24 cellular contexts compared by ENCODE assay signal in the genomic region with DNA sequence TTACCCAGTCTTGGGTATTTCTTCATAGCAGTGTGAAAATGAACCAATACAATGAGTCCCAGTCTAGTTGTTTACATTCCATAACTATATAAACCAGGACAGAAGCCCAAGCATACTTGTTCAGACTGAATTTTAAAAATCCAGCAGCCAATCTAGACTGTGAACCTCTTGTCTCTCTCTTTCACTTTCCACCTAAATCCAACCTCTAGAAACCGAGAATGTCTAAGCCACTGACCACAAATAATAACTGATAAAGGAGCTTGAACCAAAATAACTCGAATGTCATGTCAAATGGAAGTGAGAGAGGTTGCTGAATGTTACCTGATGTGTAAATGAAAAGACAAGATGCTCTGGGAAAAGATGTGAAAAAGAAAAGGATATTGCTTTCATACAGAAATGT.
"Had no signal": no experiment of that assay in that cellular context is flagged by ENCODE, and none has a peak within 500 bp of the region (broad histone marks: within the 10 kb centered on the region; RNA-seq: fewer than 3 reads in every experiment).

No MANE protein-coding gene starts in this region.

- ATAC-seq: activated T-helper 17 cell treated with anti-CD3 and anti-CD28 coated beads, Interleukin-2, amount 50 U/mL, for 72 hours; T-helper 17 cell; WTC11 had no signal

- H3K4me1 Mint-ChIP-seq: activated CD4-positive, alpha-beta T cell treated with anti-CD3 and anti-CD28 coated beads, Interleukin-2, amount 10 ng/mL, durations not matched to agents 7 days and 5 days; activated T-helper 17 cell treated with anti-CD3 and anti-CD28 coated beads, Interleukin-2, amount 50 U/mL, for 72 hours; T-helper 17 cell had no signal

- H3K27me3 Mint-ChIP-seq: activated CD4-positive, alpha-beta memory T cell treated with anti-CD3 and anti-CD28 coated beads for 36 hours; activated CD4-positive, alpha-beta T cell treated with anti-CD3 and anti-CD28 coated beads, Interleukin-2, amount 10 ng/mL, durations not matched to agents 7 days and 5 days; activated naive CD8-positive, alpha-beta T cell; activated T-helper 17 cell treated with anti-CD3 and anti-CD28 coated beads, Interleukin-2, amount 50 U/mL, for 72 hours; T-helper 17 cell had no signal

- H2AFZ ChIP-seq: PC-9 had no signal

- H3K27ac Mint-ChIP-seq: activated CD4-positive, alpha-beta memory T cell treated with anti-CD3 and anti-CD28 coated beads for 36 hours; activated CD4-positive, alpha-beta T cell treated with anti-CD3 and anti-CD28 coated beads, Interleukin-2, amount 10 ng/mL, durations not matched to agents 7 days and 5 days; activated naive CD4-positive, alpha-beta T cell treated with anti-CD3 and anti-CD28 coated beads for 36 hours; activated naive CD8-positive, alpha-beta T cell; activated T-helper 17 cell treated with anti-CD3 and anti-CD28 coated beads, Interleukin-2, amount 50 U/mL, for 72 hours; T-helper 17 cell; WTC11 had no signal

- FAIRE-seq: colon had no signal

- DNase-seq: activated CD4-positive, alpha-beta memory T cell treated with anti-CD3 and anti-CD28 coated beads for 36 hours; activated CD4-positive, alpha-beta T cell treated with anti-CD3 and anti-CD28 coated beads for 1 hour; activated CD4-positive, alpha-beta T cell treated with anti-CD3 and anti-CD28 coated beads, Interleukin-2, amount 10 ng/mL, durations not matched to agents 7 days and 5 days; activated gamma-delta T cell; activated naive CD4-positive, alpha-beta T cell treated with anti-CD3 and anti-CD28 coated beads for 36 hours; activated T-cell treated with anti-CD3 and anti-CD28 coated beads for 4 hours; activated T-cell treated with anti-CD3 and anti-CD28 coated beads, Interleukin-2, amount 50 U/mL, for 48 hours; amygdala; brain microvascular endothelial cell; cerebellar nuclear complex; MG63; NCI-H1105 treated with DMSO at 0.1 percent for 48 hours; NCI-H1436 treated with DMSO at 0.1 percent for 48 hours; NCI-H187; NCI-H2081; NCI-H446; PC-9; SIG-M5; T-helper 17 cell; T-helper 9 cell had no signal

- H3K27ac ChIP-seq: brain microvascular endothelial cell, PC-9 had no signal

- H3K27me3 ChIP-seq: brain microvascular endothelial cell, MG63 had no signal

- H3K9me3 Mint-ChIP-seq: activated CD4-positive, alpha-beta T cell treated with anti-CD3 and anti-CD28 coated beads, Interleukin-2, amount 10 ng/mL, durations not matched to agents 7 days and 5 days; WTC11 had no signal

- H3K4me2 ChIP-seq: PC-9 had no signal

- H3K36me3 Mint-ChIP-seq: activated CD4-positive, alpha-beta memory T cell treated with anti-CD3 and anti-CD28 coated beads for 36 hours; activated naive CD8-positive, alpha-beta T cell; WTC11 had no signal

- H3K36me3 ChIP-seq: brain microvascular endothelial cell, MG63 had no signal

- H3K4me3 Mint-ChIP-seq: activated CD4-positive, alpha-beta memory T cell treated with anti-CD3 and anti-CD28 coated beads for 36 hours; activated CD4-positive, alpha-beta T cell treated with anti-CD3 and anti-CD28 coated beads, Interleukin-2, amount 10 ng/mL, durations not matched to agents 7 days and 5 days; activated naive CD4-positive, alpha-beta T cell treated with anti-CD3 and anti-CD28 coated beads for 36 hours; activated naive CD8-positive, alpha-beta T cell; activated T-helper 17 cell treated with anti-CD3 and anti-CD28 coated beads, Interleukin-2, amount 50 U/mL, for 72 hours; T-helper 17 cell; WTC11 had no signal

- H3K4me3 ChIP-seq: MG63, PC-9 had no signal

- H3K9me3 ChIP-seq: MG63 had no signal
